Comparison of ENCODE assay signal across 27 cellular contexts in the genomic region with DNA sequence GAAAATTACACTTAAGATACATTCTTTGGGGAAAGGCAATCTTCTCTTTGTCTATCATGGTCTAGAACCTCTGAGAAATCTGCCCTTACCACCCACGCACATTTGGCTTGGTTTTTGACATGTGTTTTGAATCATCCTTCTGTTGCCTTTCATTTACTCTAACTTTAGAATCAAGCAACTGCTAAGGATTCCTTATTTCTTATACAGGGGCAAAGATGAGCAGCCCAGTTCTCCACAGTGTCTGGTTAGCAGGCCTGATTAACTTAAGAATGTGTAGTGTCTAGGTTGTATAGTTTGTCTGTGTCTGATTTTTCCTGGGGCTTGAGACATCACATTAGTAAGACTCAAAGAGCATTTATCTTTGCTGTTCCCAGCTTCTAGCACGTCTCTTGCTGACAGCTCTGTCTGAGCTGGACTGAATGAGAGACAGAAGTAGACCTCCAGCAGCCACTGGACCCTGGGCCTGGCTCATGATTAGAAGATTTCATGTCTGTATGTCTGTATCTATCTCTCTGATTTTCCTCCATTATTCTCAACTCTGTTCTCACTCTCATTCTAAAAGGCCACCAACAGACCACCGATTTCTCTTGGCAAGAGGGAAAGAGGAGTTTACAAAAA. TPM values are rescaled to one million over a fixed set of nuclear protein-coding genes. Genes with fewer than 3 reads are reported as not detected.
A peak's percentile ranks its signal among the peaks of the same experiment; 100 is the strongest.
DNase-seq lines count a peak whose midpoint lies in the region; ATAC-seq and TF ChIP-seq lines count a peak whose summit lies in the region.
"Had no signal": no experiment of that assay in that cellular context is flagged by ENCODE, and none has a peak within 500 bp of the region (broad histone marks: within the 10 kb centered on the region; RNA-seq: fewer than 3 reads in every experiment).

No MANE protein-coding gene starts in this region.

- DNase-seq in AG10803 (ENCODE audit: low read depth) (peak; percentile 71), SJSA1 (ENCODE audit: low read depth in 1 of 2, low spot score in 2 of 2) (peak in 1 of 2 experiments; percentile 56), fibroblast of mammary gland (ENCODE audit: low read depth) (peak; percentile 71), neural crest cell (ENCODE audit: low read depth, low spot score) (no peak), NCI-H446 (lab: John Stamatoyannopoulos, UW) (no peak)
- no peak for DNase-seq in natural killer cell treated with Interleukin-12 subunit alpha and Interleukin-12 subunit beta and Interleukin-15 and Interleukin-18, amount 100 ng/mL, for 72 hours (ENCODE audit: low spot score)
- no peak for DNase-seq in CD4-positive, alpha-beta memory T cell
- DNase-seq: activated CD8-positive, alpha-beta memory T cell treated with anti-CD3 and anti-CD28 coated beads, Interleukin-2, amount 50 U/mL, for 48 hours; activated naive CD4-positive, alpha-beta T cell treated with anti-CD3 and anti-CD28 coated beads, Interleukin-2, amount 10 ng/mL, durations not matched to agents 7 days and 5 days; IMR-90; left ventricle myocardium superior; midbrain; natural killer cell; NCI-H1694 treated with DMSO at 0.1 percent for 48 hours; NCI-H2171; NCI-H524; Peyer's patch; stimulated activated CD4-positive, alpha-beta T cell treated with anti-CD3 and anti-CD28 coated beads, Interleukin-12 subunit alpha, Interleukin-12 subunit beta, amount 100 ng/mL, for 4 hours; stimulated activated CD4-positive, alpha-beta T cell treated with anti-CD3 and anti-CD28 coated beads, Interleukin-4, amount 100 ng/mL, for 1 hour; trophoblast cell had no signal

- peak overlapping the region; percentile 45 for H3K27ac ChIP-seq in SJSA1
- H3K27ac ChIP-seq in CD4-positive, alpha-beta memory T cell (ENCODE audit: low read depth, low read length), result no peak overlapping the region
- H3K27ac ChIP-seq: Peyer's patch, right atrium auricular region had no signal

- H3K4me3 ChIP-seq in AG10803 (ENCODE audit: low read length), result no peak overlapping the region
- no peak overlapping the region for H3K4me3 ChIP-seq in SJSA1
- H3K4me3 ChIP-seq in fibroblast of mammary gland (ENCODE audit: control insufficient read depth, low read depth, low read length), result no peak overlapping the region
- no peak overlapping the region for H3K4me3 ChIP-seq in CD4-positive, alpha-beta memory T cell (ENCODE audit: low read length in 2 of 2)
- H3K4me3 ChIP-seq: GM23338, Peyer's patch, right atrium auricular region had no signal

- H3K27me3 Mint-ChIP-seq in neural crest cell (ENCODE audit: low read depth), result no peaks in the 10 kb centered on the region
- H3K27me3 Mint-ChIP-seq in natural killer cell treated with Interleukin-12 subunit alpha and Interleukin-12 subunit beta and Interleukin-15 and Interleukin-18, amount 100 ng/mL, for 72 hours, result peaks cover 15 to 41% of the 10 kb centered on the region in 2 donors
- H3K27me3 Mint-ChIP-seq in CD4-positive, alpha-beta memory T cell, result peaks cover 9 to 10% of the 10 kb centered on the region in 2 donors

- CTCF ChIA-PET in CD4-positive, alpha-beta memory T cell (lab: Charles Lee; ENCODE audit: partially characterized antibody), result no interaction called here

- no peaks in the 10 kb centered on the region for H3K4me1 Mint-ChIP-seq in neural crest cell
- no peaks in the 10 kb centered on the region for H3K4me1 Mint-ChIP-seq in natural killer cell treated with Interleukin-12 subunit alpha and Interleukin-12 subunit beta and Interleukin-15 and Interleukin-18, amount 100 ng/mL, for 72 hours (ENCODE audit: low read depth in 2 of 2)
- H3K4me1 Mint-ChIP-seq in CD4-positive, alpha-beta memory T cell, result no peaks in the 10 kb centered on the region
- H3K4me1 Mint-ChIP-seq: activated naive CD4-positive, alpha-beta T cell treated with anti-CD3 and anti-CD28 coated beads, Interleukin-2, amount 10 ng/mL, durations not matched to agents 7 days and 5 days; GM23338; natural killer cell had no signal

- no peak overlapping the region for H3K4me3 Mint-ChIP-seq in neural crest cell
- no peak overlapping the region for H3K4me3 Mint-ChIP-seq in natural killer cell treated with Interleukin-12 subunit alpha and Interleukin-12 subunit beta and Interleukin-15 and Interleukin-18, amount 100 ng/mL, for 72 hours
- no peak overlapping the region for H3K4me3 Mint-ChIP-seq in CD4-positive, alpha-beta memory T cell
- H3K4me3 Mint-ChIP-seq: activated naive CD4-positive, alpha-beta T cell treated with anti-CD3 and anti-CD28 coated beads, Interleukin-2, amount 10 ng/mL, durations not matched to agents 7 days and 5 days; dendritic cell treated with granulocyte-macrophage colony-stimulating factor and Interleukin-4, amounts not matched to agents 40 ng/mL and 50 ng/mL, for 4 days; GM23338; natural killer cell had no signal

- intact Hi-C loops in CD4-positive, alpha-beta memory T cell (cut with micrococcal nuclease), result no loop called here

- TF ChIP-seq CTCF in AG10803 (conservative IDR thresholded peaks at IDR 0.05; ENCODE audit: low read length) (no peak), fibroblast of mammary gland (conservative IDR thresholded peaks at IDR 0.05; ENCODE audit: control insufficient read depth, insufficient read depth, low read depth, low read length) (no peak), neural crest cell (conservative IDR thresholded peaks at IDR 0.05) (no peak)

- H3K9me3 ChIP-seq in SJSA1 (replicated peaks), result no peaks in the 10 kb centered on the region
- H3K9me3 ChIP-seq in CD4-positive, alpha-beta memory T cell (ENCODE audit: control insufficient read depth in 1 of 2, low read length in 2 of 2), result no peaks in the 10 kb centered on the region
- H3K9me3 ChIP-seq: Peyer's patch, right atrium auricular region had no signal

- no peaks in the 10 kb centered on the region for H3K9me3 Mint-ChIP-seq in neural crest cell
- no peaks in the 10 kb centered on the region for H3K9me3 Mint-ChIP-seq in natural killer cell treated with Interleukin-12 subunit alpha and Interleukin-12 subunit beta and Interleukin-15 and Interleukin-18, amount 100 ng/mL, for 72 hours
- H3K9me3 Mint-ChIP-seq in CD4-positive, alpha-beta memory T cell, result no peaks in the 10 kb centered on the region
- H3K9me3 Mint-ChIP-seq: activated naive CD4-positive, alpha-beta T cell treated with anti-CD3 and anti-CD28 coated beads, Interleukin-2, amount 10 ng/mL, durations not matched to agents 7 days and 5 days; dendritic cell treated with granulocyte-macrophage colony-stimulating factor and Interleukin-4, amounts not matched to agents 40 ng/mL and 50 ng/mL, for 4 days; GM23338; natural killer cell had no signal

- no peaks in the 10 kb centered on the region for H3K36me3 ChIP-seq in SJSA1
- no peaks in the 10 kb centered on the region for H3K36me3 ChIP-seq in CD4-positive, alpha-beta memory T cell (ENCODE audit: insufficient read depth, low read length)
- H3K36me3 ChIP-seq: Peyer's patch, right atrium auricular region had no signal

- H3K36me3 Mint-ChIP-seq in neural crest cell (ENCODE audit: low read depth), result no peaks in the 10 kb centered on the region
- no peaks in the 10 kb centered on the region for H3K36me3 Mint-ChIP-seq in natural killer cell treated with Interleukin-12 subunit alpha and Interleukin-12 subunit beta and Interleukin-15 and Interleukin-18, amount 100 ng/mL, for 72 hours
- H3K36me3 Mint-ChIP-seq in CD4-positive, alpha-beta memory T cell, result no peaks in the 10 kb centered on the region
- H3K36me3 Mint-ChIP-seq: activated naive CD4-positive, alpha-beta T cell treated with anti-CD3 and anti-CD28 coated beads, Interleukin-2, amount 10 ng/mL, durations not matched to agents 7 days and 5 days; natural killer cell had no signal

- H3K4me1 ChIP-seq in SJSA1 (replicated peaks), result peaks cover 16% of the 10 kb centered on the region
- H3K4me1 ChIP-seq in CD4-positive, alpha-beta memory T cell (ENCODE audit: insufficient read depth, low read length), result no peaks in the 10 kb centered on the region
- H3K4me1 ChIP-seq: Peyer's patch, right atrium auricular region had no signal

- POLR2A ChIA-PET in CD4-positive, alpha-beta memory T cell (lab: Charles Lee; ENCODE audit: partially characterized antibody), result no interaction called here

- no peaks in the 10 kb centered on the region for H3K27me3 ChIP-seq in SJSA1 (replicated peaks)
- no peaks in the 10 kb centered on the region for H3K27me3 ChIP-seq in CD4-positive, alpha-beta memory T cell (ENCODE audit: insufficient read depth, low read length)
- H3K27me3 ChIP-seq: Peyer's patch, right atrium auricular region had no signal

- ATAC-seq in natural killer cell treated with Interleukin-12 subunit alpha and Interleukin-12 subunit beta and Interleukin-15 and Interleukin-18, amount 100 ng/mL, for 72 hours, result no peak
- no peak for ATAC-seq in GM19351 (IDR thresholded peaks at IDR 0.05; ENCODE audit: unreplicated experiment)
- ATAC-seq: GM23338, left ventricle myocardium superior, natural killer cell had no signal

- H3K27ac Mint-ChIP-seq in neural crest cell (ENCODE audit: unreplicated experiment), result peak overlapping the region; percentile 32
- H3K27ac Mint-ChIP-seq in natural killer cell treated with Interleukin-12 subunit alpha and Interleukin-12 subunit beta and Interleukin-15 and Interleukin-18, amount 100 ng/mL, for 72 hours, result no peak overlapping the region
- H3K27ac Mint-ChIP-seq in CD4-positive, alpha-beta memory T cell, result no peak overlapping the region
- H3K27ac Mint-ChIP-seq: activated naive CD4-positive, alpha-beta T cell treated with anti-CD3 and anti-CD28 coated beads, Interleukin-2, amount 10 ng/mL, durations not matched to agents 7 days and 5 days; dendritic cell treated with granulocyte-macrophage colony-stimulating factor and Interleukin-4, amounts not matched to agents 40 ng/mL and 50 ng/mL, for 4 days; GM23338; natural killer cell had no signal

RNA-seq across cellular contexts. Expression of a gene that starts 31.8 kb away (rescaled TPM):
- total RNA-seq in SJSA1 (2014; rRNA removed; shearing (Covaris generic)), result not detected in 2 replicates
- not detected in 2 replicates for total RNA-seq in neural crest cell
- not detected for total RNA-seq in natural killer cell treated with Interleukin-12 subunit alpha and Interleukin-12 subunit beta and Interleukin-15 and Interleukin-18, amount 100 ng/mL, for 72 hours
- not detected for total RNA-seq in CD4-positive, alpha-beta memory T cell
- not detected for polyA plus RNA-seq in CD4-positive, alpha-beta memory T cell
- total RNA-seq: cardiac septum, fibroblast of lung, glomerular endothelial cell, IMR-90, left ventricle myocardium superior, right atrium auricular region had no signal
- polyA plus RNA-seq: fibroblast of lung, IMR-90 had no signal

Comparison
In these comparisons a context has a peak if more than half of its experiments do, and no peak if none do; other contexts are left out.
1. DNase-seq: peak in AG10803 (single experiment) and fibroblast of mammary gland (single experiment); none in neural crest cell (single experiment), natural killer cell treated with Interleukin-12 subunit alpha and Interleukin-12 subunit beta and Interleukin-15 and Interleukin-18, amount 100 ng/mL, for 72 hours (single experiment), CD4-positive, alpha-beta memory T cell (0 of 5) and NCI-H446 (0 of 2).